ENCODE assay signal across 2 cellular contexts in genomic region chr18:56285387-56286055, GRCh38.
A peak's percentile ranks its signal among the peaks of the same experiment; 100 is the strongest.
TF ChIP-seq lines count a peak whose summit lies in the region.

No MANE protein-coding gene starts in this region.

TF ChIP-seq in IMR-90, 13 proteins besides CTCF, POLR2A, EP300 and RAD21:
- TF ChIP-seq USF2 (IDR thresholded peaks at IDR 0.05; ENCODE audit: low read depth, low read length) (no peak), CEBPB (IDR thresholded peaks at IDR 0.05; ENCODE audit: low read depth, low read length) (peak; percentile 67)

TF ChIP-seq in HepG2, 621 proteins besides CTCF, POLR2A, EP300 and RAD21 (continued from another document):
- TF ChIP-seq FOXO1 (CRISPR knock-in tag; IDR thresholded peaks at IDR 0.05) = no peak
